Comparison of ENCODE assay signal across 22 cellular contexts in the genomic region with DNA sequence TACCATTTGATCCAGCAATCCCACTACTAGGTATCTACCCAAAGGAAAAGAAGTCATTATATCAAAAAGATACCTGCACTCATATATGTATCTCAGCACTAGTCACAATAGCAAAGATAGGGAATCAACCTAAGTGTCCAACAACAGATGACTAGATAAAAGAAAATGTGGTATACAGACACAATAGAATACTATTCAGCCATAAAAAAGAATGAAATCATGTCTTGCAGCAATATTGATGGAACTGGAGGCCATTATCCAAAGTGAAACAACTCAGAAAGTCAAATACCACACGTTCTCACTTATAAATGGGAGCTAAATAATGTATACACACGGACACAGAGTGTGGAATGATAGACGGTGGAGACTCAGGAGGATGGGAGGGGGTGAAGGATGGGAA.
DNase-seq lines count a peak whose midpoint lies in the region; TF ChIP-seq lines count a peak whose summit lies in the region.
"Had no signal": no experiment of that assay in that cellular context is flagged by ENCODE, and none has a peak within 500 bp of the region (broad histone marks: within the 10 kb centered on the region; RNA-seq: fewer than 3 reads in every experiment).

No MANE protein-coding gene starts in this region.

- POLR2A ChIA-PET in HEK293 (lab: Yijun Ruan, JAX) = no interaction called here

- H3K4me2 ChIP-seq in KMS-11 = peak overlapping the region; percentile 56; the same call in 1 of the 2 replicates
- H3K4me2 ChIP-seq: A549 had no signal

- H3K36me3 ChIP-seq in HEK293 (ENCODE audit: control insufficient read depth in 2 of 2, insufficient read depth in 1 of 2, low read length in 2 of 2) = no peaks in the 10 kb centered on the region
- H3K36me3 ChIP-seq in KMS-11 (ENCODE audit: insufficient read depth) = no peaks in the 10 kb centered on the region
- H3K36me3 ChIP-seq: BLaER1 treated with 17β-estradiol and CSF1 and Interleukin-3, amounts not matched to agents 10 nM and 100 nM had no signal

- no peaks in the 10 kb centered on the region for H4K20me1 ChIP-seq in KMS-11 (ENCODE audit: insufficient read depth)

- H3K27ac ChIP-seq in HEK293 (ENCODE audit: extremely low read depth, low read depth, low read length) = no peak overlapping the region
- H3K27ac ChIP-seq in KMS-11 = no peak overlapping the region
- H3K27ac ChIP-seq: 22Rv1; A549; BLaER1 treated with 17β-estradiol and CSF1 and Interleukin-3, amounts not matched to agents 10 nM and 100 nM; C4-2B had no signal

- H3K9ac ChIP-seq in KMS-11 = no peak overlapping the region
- H3K9ac ChIP-seq: BLaER1 treated with 17β-estradiol and CSF1 and Interleukin-3, amounts not matched to agents 10 nM and 100 nM had no signal

- no peak overlapping the region for H3K4me3 Mint-ChIP-seq in type B pancreatic cell
- H3K4me3 Mint-ChIP-seq: B cell; CD4-positive, alpha-beta T cell; CD8-positive, alpha-beta T cell had no signal

- H3K9me3 ChIP-seq in HEK293 (ENCODE audit: control insufficient read depth, insufficient read depth, low read depth, low read length) = no peaks in the 10 kb centered on the region
- H3K9me3 ChIP-seq: A549; BLaER1 treated with 17β-estradiol and CSF1 and Interleukin-3, amounts not matched to agents 10 nM and 100 nM had no signal

- TF ChIP-seq CTCF in HEK293 (tag by site-specific recombination; IDR thresholded peaks at IDR 0.05) (no peak), KMS-11 (conservative IDR thresholded peaks at IDR 0.05; ENCODE audit: low read depth, low read length) (no peak), type B pancreatic cell (conservative IDR thresholded peaks at IDR 0.05) (no peak)

- H3K4me1 Mint-ChIP-seq in type B pancreatic cell (ENCODE audit: unreplicated experiment) = peaks cover 39% of the 10 kb centered on the region
- H3K4me1 Mint-ChIP-seq: B cell had no signal

- H3K4me3 ChIP-seq in HEK293 (ENCODE audit: low read depth, low read length) (no peak overlapping the region), KMS-11 (IDR thresholded peaks at IDR 0.05; ENCODE audit: insufficient read depth, low read depth, low read length) (no peak overlapping the region)
- H3K4me3 ChIP-seq: A549; BLaER1 treated with 17β-estradiol and CSF1 and Interleukin-3, amounts not matched to agents 10 nM and 100 nM; GM12878 had no signal

- peaks cover 6% of the 10 kb centered on the region for H3K4me1 ChIP-seq in HEK293 (ENCODE audit: control insufficient read depth, insufficient read depth, low read length)
- H3K4me1 ChIP-seq in KMS-11 (ENCODE audit: low read depth, poor library complexity, severe bottlenecking) = peaks cover 65% of the 10 kb centered on the region

- DNase-seq in type B pancreatic cell (ENCODE audit: extremely low spot score, unreplicated experiment) = no peak
- no peak for DNase-seq in COLO668 (lab: John Stamatoyannopoulos, UW; ENCODE audit: unreplicated experiment)
- no peak for DNase-seq in NCI-H146 (lab: John Stamatoyannopoulos, UW)
- DNase-seq: AML-193; CD4-positive, alpha-beta T cell; CD8-positive, alpha-beta T cell; COR-L47; DMS 273 treated with DMSO at 0.1 percent for 48 hours; DMS153; DMS53; DMS79; DND-41; EL; GDM1 had no signal

- H3K79me2 ChIP-seq in KMS-11 (ENCODE audit: insufficient read depth, low read depth) = peaks cover 26% of the 10 kb centered on the region

- H3K36me3 Mint-ChIP-seq in type B pancreatic cell = no peaks in the 10 kb centered on the region
- H3K36me3 Mint-ChIP-seq: CD8-positive, alpha-beta T cell had no signal

- H3K27me3 Mint-ChIP-seq in type B pancreatic cell = no peaks in the 10 kb centered on the region
- H3K27me3 Mint-ChIP-seq: B cell had no signal

- H3K27ac Mint-ChIP-seq in type B pancreatic cell = peak overlapping the region; percentile 62
- H3K27ac Mint-ChIP-seq: B cell; CD4-positive, alpha-beta T cell; CD8-positive, alpha-beta T cell had no signal

- no peaks in the 10 kb centered on the region for H3K27me3 ChIP-seq in KMS-11 (ENCODE audit: insufficient read depth, low read depth)

- CTCF ChIA-PET in HEK293 (lab: Yijun Ruan, JAX) = no interaction called here

- H2AFZ ChIP-seq in KMS-11 (ENCODE audit: low read depth) = no peak overlapping the region

- H3K9me3 Mint-ChIP-seq in type B pancreatic cell = peaks cover 5% of the 10 kb centered on the region
- H3K9me3 Mint-ChIP-seq: CD4-positive, alpha-beta T cell; CD8-positive, alpha-beta T cell had no signal

TF ChIP-seq in HEK293, 187 proteins besides CTCF, POLR2A, EP300 and RAD21:
- TF ChIP-seq ZNF701 (tag by site-specific recombination; IDR thresholded peaks at IDR 0.05) (no peak), ZNF423 (tag by site-specific recombination; IDR thresholded peaks at IDR 0.05) (no peak), ZNF146 (tag by site-specific recombination; IDR thresholded peaks at IDR 0.05) (peak; percentile 91), ZBTB8A (tag by site-specific recombination; IDR thresholded peaks at IDR 0.05) (no peak)
